ENCODE assay signal across 1 cellular context in the genomic region with DNA sequence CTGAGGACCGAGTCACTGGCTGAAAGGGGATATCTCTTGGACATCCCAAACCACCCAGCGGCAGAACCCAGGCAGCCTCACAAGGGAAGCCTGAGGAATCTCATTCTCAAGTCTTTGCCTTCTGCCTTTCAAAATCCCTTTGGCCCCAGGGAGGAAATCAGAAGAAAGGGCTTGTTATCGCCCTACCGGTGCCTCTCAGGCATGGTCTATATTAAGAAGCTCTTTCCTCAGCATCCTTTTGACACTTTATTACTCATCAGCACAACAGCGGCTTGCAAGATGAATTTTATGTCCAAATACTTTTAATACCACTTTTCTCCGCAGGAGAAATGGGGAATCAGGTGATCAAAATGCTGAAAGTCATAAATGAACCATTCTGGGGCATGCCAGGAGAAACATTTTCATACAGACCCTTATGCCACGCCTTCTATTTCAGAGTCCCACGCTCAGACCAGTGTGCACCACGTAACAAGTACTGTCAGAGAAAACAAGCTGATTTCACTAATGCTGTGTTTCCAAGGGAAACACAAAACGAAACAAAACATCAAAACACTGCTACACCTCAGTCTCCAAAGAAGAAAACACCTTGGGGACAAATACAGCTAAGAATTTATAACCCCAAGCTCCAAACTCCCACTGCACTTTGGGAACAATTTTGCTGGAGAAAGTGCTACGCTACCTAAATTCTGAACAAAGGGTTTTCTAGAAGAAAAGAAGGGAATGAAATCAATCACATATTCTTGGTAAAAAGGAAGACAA.
TF ChIP-seq lines count a peak whose summit lies in the region.

No MANE protein-coding gene starts in this region.

TF ChIP-seq in HepG2, 621 proteins besides CTCF, POLR2A, EP300 and RAD21 (continued from another document):
- TF ChIP-seq, protein P1, sequence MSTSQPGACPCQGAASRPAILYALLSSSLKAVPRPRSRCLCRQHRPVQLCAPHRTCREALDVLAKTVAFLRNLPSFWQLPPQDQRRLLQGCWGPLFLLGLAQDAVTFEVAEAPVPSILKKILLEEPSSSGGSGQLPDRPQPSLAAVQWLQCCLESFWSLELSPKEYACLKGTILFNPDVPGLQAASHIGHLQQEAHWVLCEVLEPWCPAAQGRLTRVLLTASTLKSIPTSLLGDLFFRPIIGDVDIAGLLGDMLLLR (CRISPR knock-in tag; IDR thresholded peaks at IDR 0.05): no peak
- no peak for TF ChIP-seq REPIN1 (CRISPR knock-in tag; IDR thresholded peaks at IDR 0.05; ENCODE audit: borderline replicate concordance, low read depth)
- no peak for TF ChIP-seq SNAI1 (CRISPR knock-in tag; IDR thresholded peaks at IDR 0.05; ENCODE audit: borderline replicate concordance)
- no peak for TF ChIP-seq ZFP82 (CRISPR knock-in tag; IDR thresholded peaks at IDR 0.05; ENCODE audit: borderline replicate concordance)
- TF ChIP-seq RAD51 (IDR thresholded peaks at IDR 0.05; ENCODE audit: borderline replicate concordance): no peak
- no peak for TF ChIP-seq PTBP1 (IDR thresholded peaks at IDR 0.05; ENCODE audit: low read depth, low read length, poor library complexity, severe bottlenecking)
- TF ChIP-seq SRSF9 (IDR thresholded peaks at IDR 0.05; ENCODE audit: borderline replicate concordance, insufficient read depth, low read depth, low read length, poor library complexity, severe bottlenecking): no peak
- no peak for TF ChIP-seq ZNF234 (CRISPR knock-in tag; conservative IDR thresholded peaks at IDR 0.05)
- TF ChIP-seq ZSCAN29 (CRISPR knock-in tag; conservative IDR thresholded peaks at IDR 0.05): no peak
- no peak for TF ChIP-seq NPAS2 (CRISPR knock-in tag; IDR thresholded peaks at IDR 0.05; ENCODE audit: borderline replicate concordance)
- TF ChIP-seq, protein P2, sequence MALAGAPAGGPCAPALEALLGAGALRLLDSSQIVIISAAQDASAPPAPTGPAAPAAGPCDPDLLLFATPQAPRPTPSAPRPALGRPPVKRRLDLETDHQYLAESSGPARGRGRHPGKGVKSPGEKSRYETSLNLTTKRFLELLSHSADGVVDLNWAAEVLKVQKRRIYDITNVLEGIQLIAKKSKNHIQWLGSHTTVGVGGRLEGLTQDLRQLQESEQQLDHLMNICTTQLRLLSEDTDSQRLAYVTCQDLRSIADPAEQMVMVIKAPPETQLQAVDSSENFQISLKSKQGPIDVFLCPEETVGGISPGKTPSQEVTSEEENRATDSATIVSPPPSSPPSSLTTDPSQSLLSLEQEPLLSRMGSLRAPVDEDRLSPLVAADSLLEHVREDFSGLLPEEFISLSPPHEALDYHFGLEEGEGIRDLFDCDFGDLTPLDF (CRISPR knock-in tag; IDR thresholded peaks at IDR 0.05): no peak
- no peak for TF ChIP-seq SIX4 (CRISPR knock-in tag; IDR thresholded peaks at IDR 0.05)
- TF ChIP-seq, protein P3, sequence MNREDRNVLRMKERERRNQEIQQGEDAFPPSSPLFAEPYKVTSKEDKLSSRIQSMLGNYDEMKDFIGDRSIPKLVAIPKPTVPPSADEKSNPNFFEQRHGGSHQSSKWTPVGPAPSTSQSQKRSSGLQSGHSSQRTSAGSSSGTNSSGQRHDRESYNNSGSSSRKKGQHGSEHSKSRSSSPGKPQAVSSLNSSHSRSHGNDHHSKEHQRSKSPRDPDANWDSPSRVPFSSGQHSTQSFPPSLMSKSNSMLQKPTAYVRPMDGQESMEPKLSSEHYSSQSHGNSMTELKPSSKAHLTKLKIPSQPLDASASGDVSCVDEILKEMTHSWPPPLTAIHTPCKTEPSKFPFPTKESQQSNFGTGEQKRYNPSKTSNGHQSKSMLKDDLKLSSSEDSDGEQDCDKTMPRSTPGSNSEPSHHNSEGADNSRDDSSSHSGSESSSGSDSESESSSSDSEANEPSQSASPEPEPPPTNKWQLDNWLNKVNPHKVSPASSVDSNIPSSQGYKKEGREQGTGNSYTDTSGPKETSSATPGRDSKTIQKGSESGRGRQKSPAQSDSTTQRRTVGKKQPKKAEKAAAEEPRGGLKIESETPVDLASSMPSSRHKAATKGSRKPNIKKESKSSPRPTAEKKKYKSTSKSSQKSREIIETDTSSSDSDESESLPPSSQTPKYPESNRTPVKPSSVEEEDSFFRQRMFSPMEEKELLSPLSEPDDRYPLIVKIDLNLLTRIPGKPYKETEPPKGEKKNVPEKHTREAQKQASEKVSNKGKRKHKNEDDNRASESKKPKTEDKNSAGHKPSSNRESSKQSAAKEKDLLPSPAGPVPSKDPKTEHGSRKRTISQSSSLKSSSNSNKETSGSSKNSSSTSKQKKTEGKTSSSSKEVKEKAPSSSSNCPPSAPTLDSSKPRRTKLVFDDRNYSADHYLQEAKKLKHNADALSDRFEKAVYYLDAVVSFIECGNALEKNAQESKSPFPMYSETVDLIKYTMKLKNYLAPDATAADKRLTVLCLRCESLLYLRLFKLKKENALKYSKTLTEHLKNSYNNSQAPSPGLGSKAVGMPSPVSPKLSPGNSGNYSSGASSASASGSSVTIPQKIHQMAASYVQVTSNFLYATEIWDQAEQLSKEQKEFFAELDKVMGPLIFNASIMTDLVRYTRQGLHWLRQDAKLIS (CRISPR knock-in tag; IDR thresholded peaks at IDR 0.05): no peak
- no peak for TF ChIP-seq EED (CRISPR knock-in tag; IDR thresholded peaks at IDR 0.05)
- no peak for TF ChIP-seq SMC3 (IDR thresholded peaks at IDR 0.05; ENCODE audit: low read length)
- TF ChIP-seq GTF3A (CRISPR knock-in tag; conservative IDR thresholded peaks at IDR 0.05): no peak
TF ChIP-seq in HepG2: peak in this region for 0.
